ENCODE assay signal across 10 cellular contexts in the genomic region with DNA sequence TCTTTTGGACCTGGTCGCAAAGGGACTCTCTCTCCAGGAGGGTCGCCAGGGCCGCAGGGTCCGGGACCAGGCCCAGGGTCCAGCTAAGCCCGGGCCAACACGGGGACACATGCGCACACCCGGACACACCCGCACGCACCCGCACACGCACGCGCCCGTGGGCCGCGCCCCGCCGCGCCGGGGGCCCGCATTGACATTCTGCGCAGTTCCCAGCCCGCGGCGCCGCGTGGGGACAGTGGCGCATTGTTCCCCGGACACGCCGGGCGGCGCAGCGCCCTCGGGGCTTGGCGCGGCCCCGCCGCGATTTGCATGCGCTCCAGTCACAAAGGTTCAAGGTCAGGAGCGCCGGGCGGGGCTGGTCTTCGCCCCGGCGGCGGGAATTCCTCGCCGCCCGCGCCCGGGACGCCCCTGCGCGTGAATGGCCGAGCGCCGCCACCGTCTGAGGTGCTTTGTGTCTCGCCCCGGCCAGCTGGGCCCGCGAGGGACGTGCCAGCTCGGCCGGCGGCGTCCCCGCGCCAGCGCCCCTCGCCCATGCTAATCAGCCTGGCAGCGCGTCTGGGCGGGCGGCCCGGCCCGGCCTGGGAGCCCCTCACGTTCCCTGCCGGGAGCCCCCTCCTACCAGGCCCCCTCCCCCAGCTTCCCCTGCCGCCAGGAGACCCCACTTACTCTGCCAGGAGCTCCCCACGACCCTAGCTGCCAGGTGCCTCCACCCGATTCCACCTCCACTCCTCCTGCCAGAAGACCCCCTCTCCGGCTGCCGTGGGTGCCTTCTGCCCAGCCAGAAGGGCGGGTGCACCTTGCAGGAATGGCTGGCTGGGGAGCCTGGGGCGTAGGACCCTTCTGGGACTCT. TPM values are rescaled to one million over a fixed set of nuclear protein-coding genes. Genes with fewer than 3 reads are reported as not detected.
DNase-seq lines count a peak whose midpoint lies in the region; ATAC-seq and TF ChIP-seq lines count a peak whose summit lies in the region.
"Had no signal": no experiment of that assay in that cellular context is flagged by ENCODE, and none has a peak within 500 bp of the region (broad histone marks: within the 10 kb centered on the region; RNA-seq: fewer than 3 reads in every experiment).

No MANE protein-coding gene starts in this region.

- DNase-seq in NOMO-1 (lab: John Stamatoyannopoulos, UW; ENCODE audit: unreplicated experiment in 2 of 2) (peak; percentile 28 to 74), NOMO-1 treated with DMSO at 0.1 percent for 48 hours (lab: John Stamatoyannopoulos, UW; ENCODE audit: unreplicated experiment) (no peak), esophagus squamous epithelium (lab: John Stamatoyannopoulos, UW) (no peak), type B pancreatic cell (ENCODE audit: extremely low spot score, unreplicated experiment) (no peak)
- no peak for DNase-seq in activated T-helper 1 cell treated with anti-CD3 and anti-CD28 coated beads, Interleukin-12 subunit alpha, Interleukin-12 subunit beta, Interleukin-2, Interleukin-4 antibody, amounts not matched to agents 30 ng/mL and 10 ng/mL and 1 ng/mL, durations not matched to agents 14 hours and 24 hours and 36 hours (ENCODE audit: low spot score)

- H3K4me3 Mint-ChIP-seq in type B pancreatic cell: peak overlapping the region; percentile 87
- H3K4me3 Mint-ChIP-seq in activated T-helper 1 cell treated with anti-CD3 and anti-CD28 coated beads, Interleukin-12 subunit alpha, Interleukin-12 subunit beta, Interleukin-2, Interleukin-4 antibody, amounts not matched to agents 30 ng/mL and 10 ng/mL and 1 ng/mL, durations not matched to agents 14 hours and 24 hours and 36 hours: no peak overlapping the region

- H3K4me1 Mint-ChIP-seq in type B pancreatic cell (ENCODE audit: unreplicated experiment): peaks cover 6% of the 10 kb centered on the region
- no peaks in the 10 kb centered on the region for H3K4me1 Mint-ChIP-seq in activated T-helper 1 cell treated with anti-CD3 and anti-CD28 coated beads, Interleukin-12 subunit alpha, Interleukin-12 subunit beta, Interleukin-2, Interleukin-4 antibody, amounts not matched to agents 30 ng/mL and 10 ng/mL and 1 ng/mL, durations not matched to agents 14 hours and 24 hours and 36 hours (ENCODE audit: low read depth)

- peak overlapping the region; percentile 66 for H3K27ac Mint-ChIP-seq in type B pancreatic cell
- no peak overlapping the region for H3K27ac Mint-ChIP-seq in activated T-helper 1 cell treated with anti-CD3 and anti-CD28 coated beads, Interleukin-12 subunit alpha, Interleukin-12 subunit beta, Interleukin-2, Interleukin-4 antibody, amounts not matched to agents 30 ng/mL and 10 ng/mL and 1 ng/mL, durations not matched to agents 14 hours and 24 hours and 36 hours

- ATAC-seq in GM21528 (IDR thresholded peaks at IDR 0.05; ENCODE audit: low FRiP score, unreplicated experiment): no peak
- no peak for ATAC-seq in HG02798 (IDR thresholded peaks at IDR 0.05; ENCODE audit: poor library complexity, unreplicated experiment)

- H3K9me3 ChIP-seq in esophagus squamous epithelium: no peaks in the 10 kb centered on the region
- no peaks in the 10 kb centered on the region for H3K9me3 ChIP-seq in muscle layer of duodenum (ENCODE audit: control insufficient read depth in 1 of 2, low read length in 2 of 2)
- H3K9me3 ChIP-seq: BLaER1 treated with 17β-estradiol and CSF1 and Interleukin-3, amounts not matched to agents 10 nM and 100 nM had no signal

- H3K36me3 Mint-ChIP-seq in type B pancreatic cell: no peaks in the 10 kb centered on the region
- no peaks in the 10 kb centered on the region for H3K36me3 Mint-ChIP-seq in activated T-helper 1 cell treated with anti-CD3 and anti-CD28 coated beads, Interleukin-12 subunit alpha, Interleukin-12 subunit beta, Interleukin-2, Interleukin-4 antibody, amounts not matched to agents 30 ng/mL and 10 ng/mL and 1 ng/mL, durations not matched to agents 14 hours and 24 hours and 36 hours (ENCODE audit: low read depth)

- H3K4me3 ChIP-seq in esophagus squamous epithelium (peak overlapping the region; percentile 33 to 70 (median 44)), muscle layer of duodenum (ENCODE audit: low read depth in 1 of 2, low read length in 2 of 2) (peak overlapping the region; percentile 19 to 57)
- H3K4me3 ChIP-seq: BLaER1 treated with 17β-estradiol and CSF1 and Interleukin-3, amounts not matched to agents 10 nM and 100 nM had no signal

- peaks cover 17 to 39% (median 20%) of the 10 kb centered on the region in 3 donors for H3K4me1 ChIP-seq in esophagus squamous epithelium
- peaks cover 7 to 15% of the 10 kb centered on the region in 2 donors for H3K4me1 ChIP-seq in muscle layer of duodenum (ENCODE audit: control insufficient read depth in 1 of 2, insufficient read depth in 2 of 2, low read length in 2 of 2)

- no peaks in the 10 kb centered on the region for H3K27me3 ChIP-seq in esophagus squamous epithelium
- H3K27me3 ChIP-seq in muscle layer of duodenum (ENCODE audit: low read depth, low read length): no peaks in the 10 kb centered on the region

- H3K36me3 ChIP-seq in esophagus squamous epithelium (no peaks in the 10 kb centered on the region), muscle layer of duodenum (ENCODE audit: control insufficient read depth in 1 of 2, insufficient read depth in 2 of 2, low read length in 2 of 2) (no peaks in the 10 kb centered on the region)
- H3K36me3 ChIP-seq: BLaER1 treated with 17β-estradiol and CSF1 and Interleukin-3, amounts not matched to agents 10 nM and 100 nM had no signal

- TF ChIP-seq CTCF in esophagus squamous epithelium (IDR thresholded peaks at IDR 0.05) (peak in 1 of 6 experiments; percentile 8), type B pancreatic cell (conservative IDR thresholded peaks at IDR 0.05) (no peak)

- H3K9me3 Mint-ChIP-seq in type B pancreatic cell: no peaks in the 10 kb centered on the region
- no peaks in the 10 kb centered on the region for H3K9me3 Mint-ChIP-seq in activated T-helper 1 cell treated with anti-CD3 and anti-CD28 coated beads, Interleukin-12 subunit alpha, Interleukin-12 subunit beta, Interleukin-2, Interleukin-4 antibody, amounts not matched to agents 30 ng/mL and 10 ng/mL and 1 ng/mL, durations not matched to agents 14 hours and 24 hours and 36 hours

- H3K27me3 Mint-ChIP-seq in type B pancreatic cell: peaks cover 50% of the 10 kb centered on the region
- H3K27me3 Mint-ChIP-seq in activated T-helper 1 cell treated with anti-CD3 and anti-CD28 coated beads, Interleukin-12 subunit alpha, Interleukin-12 subunit beta, Interleukin-2, Interleukin-4 antibody, amounts not matched to agents 30 ng/mL and 10 ng/mL and 1 ng/mL, durations not matched to agents 14 hours and 24 hours and 36 hours (ENCODE audit: insufficient read depth): peaks cover 46% of the 10 kb centered on the region

- H3K27ac ChIP-seq in esophagus squamous epithelium (peak overlapping the region; percentile 59 to 77 (median 74)), muscle layer of duodenum (ENCODE audit: low read length) (peak overlapping the region; percentile 27)
- H3K27ac ChIP-seq: BLaER1 treated with 17β-estradiol and CSF1 and Interleukin-3, amounts not matched to agents 10 nM and 100 nM had no signal

- TF ChIP-seq POLR2A in esophagus squamous epithelium (IDR thresholded peaks at IDR 0.05): no peak

- WGBS in esophagus squamous epithelium, 2 donors: 9 to 11% methylated on average over 6 to 7 of the region's 89 CpGs

- intact Hi-C loops in esophagus squamous epithelium (cut with DNase I): no loop called here
- intact Hi-C loops in activated T-helper 1 cell treated with anti-CD3 and anti-CD28 coated beads, Interleukin-12 subunit alpha, Interleukin-12 subunit beta, Interleukin-2, Interleukin-4 antibody, amounts not matched to agents 30 ng/mL and 10 ng/mL and 1 ng/mL, durations not matched to agents 14 hours and 24 hours and 36 hours (cut with micrococcal nuclease): no loop called here

RNA-seq across cellular contexts. Expression of a gene that starts 50.5 kb away (rescaled TPM):
- total RNA-seq in esophagus squamous epithelium (10 to 100 TPM; 10.6 to 27.0 (median 16.1) TPM), type B pancreatic cell (ENCODE audit: low replicate concordance) (14.8 and 16.4 TPM in 2 replicates)
- not detected in 2 replicates for total RNA-seq in activated T-helper 1 cell treated with anti-CD3 and anti-CD28 coated beads, Interleukin-12 subunit alpha, Interleukin-12 subunit beta, Interleukin-2, Interleukin-4 antibody, amounts not matched to agents 30 ng/mL and 10 ng/mL and 1 ng/mL, durations not matched to agents 14 hours and 24 hours and 36 hours
- total RNA-seq: subcutaneous adipose tissue had no signal

Comparison
In these comparisons a context has a peak if more than half of its experiments do, and no peak if none do; other contexts are left out.
1. DNase-seq: peak in NOMO-1 (2 of 2); none in NOMO-1 treated with DMSO at 0.1 percent for 48 hours (single experiment), esophagus squamous epithelium (single experiment), type B pancreatic cell (single experiment) and activated T-helper 1 cell treated with anti-CD3 and anti-CD28 coated beads, Interleukin-12 subunit alpha, Interleukin-12 subunit beta, Interleukin-2, Interleukin-4 antibody, amounts not matched to agents 30 ng/mL and 10 ng/mL and 1 ng/mL, durations not matched to agents 14 hours and 24 hours and 36 hours (single experiment).
2. RNA of a gene that starts 50.5 kb away (total RNA-seq): 14.8 to 16.4 TPM in type B pancreatic cell and 10.6 to 27.0 TPM in esophagus squamous epithelium; not detected in activated T-helper 1 cell treated with anti-CD3 and anti-CD28 coated beads, Interleukin-12 subunit alpha, Interleukin-12 subunit beta, Interleukin-2, Interleukin-4 antibody, amounts not matched to agents 30 ng/mL and 10 ng/mL and 1 ng/mL, durations not matched to agents 14 hours and 24 hours and 36 hours; every median in the first group is over 10 times any median in the second.